ENCODE assay signal across 22 cellular contexts in the genomic region with DNA sequence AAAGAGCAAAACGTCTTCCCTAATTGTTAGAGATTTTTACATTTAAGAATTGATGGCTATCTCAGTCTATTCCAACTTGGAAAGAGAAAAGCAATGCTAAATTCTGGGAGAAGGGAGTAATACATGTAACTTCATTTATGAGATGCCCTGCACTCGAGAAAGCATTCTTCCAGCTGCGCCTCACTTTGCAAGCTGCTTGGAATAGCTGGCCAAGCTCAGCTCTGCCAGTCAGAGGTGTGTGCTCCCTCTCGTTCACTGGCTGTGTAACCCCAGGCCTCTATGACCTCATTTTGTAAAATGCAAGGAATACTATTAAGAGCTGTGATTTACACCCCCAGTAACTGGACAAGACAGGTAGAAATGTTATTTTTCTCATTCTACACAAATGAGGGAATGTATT.
DNase-seq lines count a peak whose midpoint lies in the region; ATAC-seq, FAIRE-seq and TF ChIP-seq lines count a peak whose summit lies in the region.
"Had no signal": no experiment of that assay in that cellular context is flagged by ENCODE, and none has a peak within 500 bp of the region (broad histone marks: within the 10 kb centered on the region; RNA-seq: fewer than 3 reads in every experiment).

No MANE protein-coding gene starts in this region.

- H3K4me1 ChIP-seq in HUES64 (ENCODE audit: insufficient read depth, low read length) (peaks cover 37% of the 10 kb centered on the region), iPS-20b (ENCODE audit: insufficient read depth, low read length) (peaks cover 31% of the 10 kb centered on the region; the same call in 1 of the 2 replicates)

- POLR2A ChIA-PET in HEK293T (lab: Yijun Ruan, JAX), result no interaction called here

- peaks cover 48% of the 10 kb centered on the region for H3K27me3 ChIP-seq in HUES64 (ENCODE audit: insufficient read depth, low read length)
- no peaks in the 10 kb centered on the region for H3K27me3 ChIP-seq in WERI-Rb-1 (ENCODE audit: insufficient read depth, low read depth, severe bottlenecking)
- H3K27me3 ChIP-seq in iPS-20b (ENCODE audit: insufficient read depth, low read length), result peaks cover 50% of the 10 kb centered on the region

- H3K4me3 ChIP-seq in HUES64 (ENCODE audit: low read length) (peak overlapping the region; percentile 27), WERI-Rb-1 (ENCODE audit: low read depth, low read length) (peak overlapping the region; percentile 58), iPS-20b (ENCODE audit: low read length) (peak overlapping the region; percentile 19; the same call in 1 of the 2 replicates), lower leg skin (ENCODE audit: low read depth, poor library complexity, severe bottlenecking) (no peak overlapping the region)

- FAIRE-seq in D721Med (lab: Jason Lieb, UNC), result peak; percentile 73
- FAIRE-seq: G401.6, GM18507, H54 had no signal

- no peak overlapping the region for H3K9ac ChIP-seq in HUES64 (ENCODE audit: low read depth, low read length)
- H3K9ac ChIP-seq in iPS-20b (ENCODE audit: low read depth, low read length), result no peak overlapping the region

- H3K27ac ChIP-seq in HUES64 (ENCODE audit: low read depth, low read length), result no peak overlapping the region
- H3K27ac ChIP-seq in WERI-Rb-1, result peak overlapping the region; percentile 99
- H3K27ac ChIP-seq in iPS-20b (ENCODE audit: low read length), result no peak overlapping the region
- H3K27ac ChIP-seq: HL-60 had no signal

- TF ChIP-seq POLR2A in lower leg skin (IDR thresholded peaks at IDR 0.05), result no peak

- ATAC-seq in HG03378 (IDR thresholded peaks at IDR 0.05; ENCODE audit: unreplicated experiment), result no peak
- ATAC-seq: CD8-positive, alpha-beta T cell; Panc1; SK-N-SH treated with all-trans-retinoic acid at 6 μM for 48 hours had no signal

- TF ChIP-seq CTCF in D721Med (IDR thresholded peaks at IDR 0.05; ENCODE audit: insufficient read depth, missing control alignments) (no peak), WERI-Rb-1 (IDR thresholded peaks at IDR 0.05; ENCODE audit: low read depth, low read length) (no peak), lower leg skin (IDR thresholded peaks at IDR 0.05) (no peak)

- intact Hi-C loops in lower leg skin (cut with DNase I; ENCODE audit: low total_unique reads), result no loop called here

- H3K9me3 ChIP-seq in HUES64 (ENCODE audit: insufficient read depth, low read depth, low read length) (no peaks in the 10 kb centered on the region), WERI-Rb-1 (ENCODE audit: severe bottlenecking) (no peaks in the 10 kb centered on the region), iPS-20b (ENCODE audit: insufficient read depth, low read depth, low read length) (no peaks in the 10 kb centered on the region)

- DNase-seq in D721Med (ENCODE audit: insufficient read length, low spot score) (no peak), WERI-Rb-1 (peak; percentile 60), lower leg skin (ENCODE audit: low spot score in 2 of 2) (no peak), HEK293T (ENCODE audit: extremely low spot score) (no peak)
- DNase-seq: AML-193; C1 segment of cervical spinal cord; CD8-positive, alpha-beta T cell; DMS153; KG1; NCI-H1092 treated with DMSO at 0.1 percent for 48 hours; NCI-H1436 treated with DMSO at 0.1 percent for 48 hours; NCI-H2029; NCI-H526 treated with DMSO at 0.1 percent for 48 hours had no signal

- H3K36me3 ChIP-seq in HUES64 (ENCODE audit: insufficient read depth, low read length) (no peaks in the 10 kb centered on the region), WERI-Rb-1 (no peaks in the 10 kb centered on the region), iPS-20b (ENCODE audit: insufficient read depth, low read depth, low read length) (no peaks in the 10 kb centered on the region)

- WGBS in HUES64, result 39% methylated on average over 3 of the region's 4 CpGs
- 31 to 35% methylated on average over 4 of the region's 4 CpGs for WGBS in lower leg skin, 2 donors

- CTCF ChIA-PET in HEK293T (lab: Yijun Ruan, JAX), result no interaction called here

TF ChIP-seq in HEK293T, 16 proteins besides CTCF, POLR2A, EP300 and RAD21:
- TF ChIP-seq SP1 (IDR thresholded peaks at IDR 0.05) (no peak), FOXA1 (IDR thresholded peaks at IDR 0.05) (no peak), LEF1 (IDR thresholded peaks at IDR 0.05; ENCODE audit: borderline replicate concordance) (no peak), L3MBTL2 (conservative IDR thresholded peaks at IDR 0.05) (no peak), HDGF (IDR thresholded peaks at IDR 0.05; ENCODE audit: borderline replicate concordance) (no peak), CTBP1 (IDR thresholded peaks at IDR 0.05; ENCODE audit: borderline replicate concordance) (no peak)
